Comparison of ENCODE assay signal across 17 cellular contexts in genomic region chr2:29072971-29073725, GRCh38. TPM values are rescaled to one million over a fixed set of nuclear protein-coding genes. Genes with fewer than 3 reads are reported as not detected.
DNase-seq lines count a peak whose midpoint lies in the region; ATAC-seq and TF ChIP-seq lines count a peak whose summit lies in the region.
"Had no signal": no experiment of that assay in that cellular context is flagged by ENCODE, and none has a peak within 500 bp of the region (broad histone marks: within the 10 kb centered on the region; RNA-seq: fewer than 3 reads in every experiment).

No MANE protein-coding gene starts in this region.

- no peak overlapping the region for H3K27ac ChIP-seq in BLaER1 treated with 17β-estradiol and CSF1 and Interleukin-3, amounts not matched to agents 10 nM and 100 nM
- H3K27ac ChIP-seq in neuronal stem cell (replicated peaks; ENCODE audit: low read length): no peak overlapping the region
- H3K27ac ChIP-seq: A549, GM23248, HL-60 had no signal

- no peaks in the 10 kb centered on the region for H3K36me3 Mint-ChIP-seq in activated CD8-positive, alpha-beta T cell treated with anti-CD3 and anti-CD28 coated beads for 36 hours (ENCODE audit: low read depth)

- H2BK12ac ChIP-seq in neuronal stem cell (ENCODE audit: low read length): no peak overlapping the region

- H3K27me3 Mint-ChIP-seq in activated CD8-positive, alpha-beta T cell treated with anti-CD3 and anti-CD28 coated beads for 36 hours: no peaks in the 10 kb centered on the region
- H3K27me3 Mint-ChIP-seq: CD8-positive, alpha-beta memory T cell had no signal

- no peaks in the 10 kb centered on the region for H3K79me1 ChIP-seq in neuronal stem cell (ENCODE audit: low read depth, low read length)

- H3K23ac ChIP-seq in neuronal stem cell (ENCODE audit: low read depth, low read length, poor library complexity): no peak overlapping the region

- H3K4me3 ChIP-seq in BLaER1 treated with 17β-estradiol and CSF1 and Interleukin-3, amounts not matched to agents 10 nM and 100 nM: no peak overlapping the region
- no peak overlapping the region for H3K4me3 ChIP-seq in neuronal stem cell (ENCODE audit: low read length in 2 of 2)
- H3K4me3 ChIP-seq: A549, GM23248 had no signal

- H3K36me3 ChIP-seq in BLaER1 treated with 17β-estradiol and CSF1 and Interleukin-3, amounts not matched to agents 10 nM and 100 nM: no peaks in the 10 kb centered on the region
- no peaks in the 10 kb centered on the region for H3K36me3 ChIP-seq in neuronal stem cell (replicated peaks in 1 of 2; ENCODE audit: control insufficient read depth in 2 of 2, insufficient read depth in 2 of 2, low read length in 2 of 2)
- H3K36me3 ChIP-seq: BE2C had no signal

- H3K4me3 Mint-ChIP-seq in activated CD8-positive, alpha-beta T cell treated with anti-CD3 and anti-CD28 coated beads for 36 hours: no peak overlapping the region
- H3K4me3 Mint-ChIP-seq: CD8-positive, alpha-beta memory T cell had no signal

- peak overlapping the region; percentile 67 for H2AK5ac ChIP-seq in neuronal stem cell (ENCODE audit: low read depth, low read length)

- H3K4me1 Mint-ChIP-seq in activated CD8-positive, alpha-beta T cell treated with anti-CD3 and anti-CD28 coated beads for 36 hours (ENCODE audit: low read depth): no peaks in the 10 kb centered on the region
- H3K4me1 Mint-ChIP-seq: CD8-positive, alpha-beta memory T cell had no signal

- H2AFZ ChIP-seq in neuronal stem cell (ENCODE audit: low read length): no peak overlapping the region
- H2AFZ ChIP-seq: GM23248 had no signal

- peak overlapping the region; percentile 40 to 81 (median 63) for H3K4me2 ChIP-seq in BLaER1 treated with 17β-estradiol and CSF1 and Interleukin-3, amounts not matched to agents 10 nM and 100 nM
- no peak overlapping the region for H3K4me2 ChIP-seq in neuronal stem cell (ENCODE audit: insufficient read depth, low read length, poor library complexity, severe bottlenecking)
- H3K4me2 ChIP-seq: A549 had no signal

- H3K27me3 ChIP-seq in BLaER1 treated with 17β-estradiol and CSF1 and Interleukin-3, amounts not matched to agents 10 nM and 100 nM: no peaks in the 10 kb centered on the region
- H3K27me3 ChIP-seq in neuronal stem cell (ENCODE audit: control insufficient read depth in 3 of 3, insufficient read depth in 3 of 3, low read depth in 1 of 3, low read length in 3 of 3): peaks cover 0 to 32% (median 0%) of the 10 kb centered on the region in 3 experiments
- H3K27me3 ChIP-seq: BE2C had no signal

- no CpG with 5 or more reads among the region's 12 CpGs for WGBS in neuronal stem cell (ENCODE audit: extremely low coverage in 2 of 2, insufficient read length in 2 of 2, insufficient replicate concordance in 1 of 2), 2 donors

- ATAC-seq in GM21576 (IDR thresholded peaks at IDR 0.05; ENCODE audit: unreplicated experiment) (no peak), HG03457 (IDR thresholded peaks at IDR 0.05; ENCODE audit: unreplicated experiment) (no peak)
- ATAC-seq in activated CD8-positive, alpha-beta T cell treated with anti-CD3 and anti-CD28 coated beads for 36 hours: no peak
- ATAC-seq: A549, HCT116 had no signal

- no peak overlapping the region for H2BK5ac ChIP-seq in neuronal stem cell (ENCODE audit: low read length)

- peak overlapping the region; percentile 83 for H4K91ac ChIP-seq in neuronal stem cell (ENCODE audit: low read depth, low read length, poor library complexity)

- intact Hi-C loops in activated CD8-positive, alpha-beta T cell treated with anti-CD3 and anti-CD28 coated beads for 36 hours (cut with micrococcal nuclease): no loop called here

- no peaks in the 10 kb centered on the region for H3K9me3 Mint-ChIP-seq in activated CD8-positive, alpha-beta T cell treated with anti-CD3 and anti-CD28 coated beads for 36 hours

- POLR2A ChIA-PET in activated CD8-positive, alpha-beta T cell treated with anti-CD3 and anti-CD28 coated beads for 36 hours (lab: Charles Lee): no interaction called here

- H3K4ac ChIP-seq in neuronal stem cell (ENCODE audit: low read length): no peak overlapping the region

- TF ChIP-seq CTCF in activated CD8-positive, alpha-beta T cell treated with anti-CD3 and anti-CD28 coated beads for 36 hours (IDR thresholded peaks at IDR 0.05): no peak

- H3K14ac ChIP-seq in neuronal stem cell (ENCODE audit: low read length): no peak overlapping the region

- H3K9me3 ChIP-seq in BLaER1 treated with 17β-estradiol and CSF1 and Interleukin-3, amounts not matched to agents 10 nM and 100 nM (replicated peaks in 1 of 11): peaks cover 0 to 9% (median under 1%) of the 10 kb centered on the region in 11 experiments; a peak in 4 of 22 replicates
- H3K9me3 ChIP-seq in neuronal stem cell (replicated peaks in 1 of 2; ENCODE audit: control insufficient read depth in 2 of 2, insufficient read depth in 1 of 2, low read depth in 1 of 2, low read length in 2 of 2): peaks cover 0 to 2% of the 10 kb centered on the region in 2 donors
- H3K9me3 ChIP-seq: A549, BE2C, Caco-2 had no signal

- CTCF ChIA-PET in activated CD8-positive, alpha-beta T cell treated with anti-CD3 and anti-CD28 coated beads for 36 hours (lab: Charles Lee): no interaction called here

- H4K8ac ChIP-seq in neuronal stem cell (ENCODE audit: low read depth, low read length): no peak overlapping the region

- H3K27ac Mint-ChIP-seq in activated CD8-positive, alpha-beta T cell treated with anti-CD3 and anti-CD28 coated beads for 36 hours: no peak overlapping the region
- H3K27ac Mint-ChIP-seq: CD8-positive, alpha-beta memory T cell had no signal

- H4K20me1 ChIP-seq in BLaER1 treated with 17β-estradiol and CSF1 and Interleukin-3, amounts not matched to agents 10 nM and 100 nM: no peaks in the 10 kb centered on the region

- H3K4me1 ChIP-seq in BLaER1 treated with 17β-estradiol and CSF1 and Interleukin-3, amounts not matched to agents 10 nM and 100 nM: peaks cover 14 to 36% (median 29%) of the 10 kb centered on the region in 10 experiments
- H3K4me1 ChIP-seq in neuronal stem cell (ENCODE audit: control insufficient read depth in 2 of 2, insufficient read depth in 1 of 2, low read depth in 1 of 2, low read length in 2 of 2): peaks cover 9 to 12% of the 10 kb centered on the region in 2 donors
- H3K4me1 ChIP-seq: A549, Caco-2 had no signal

- peak overlapping the region; percentile 68 for H3K18ac ChIP-seq in neuronal stem cell (ENCODE audit: low read length)

- peak; percentile 15 for DNase-seq in activated CD8-positive, alpha-beta memory T cell treated with anti-CD3 and anti-CD28 coated beads, Interleukin-2, amount 50 U/mL, for 48 hours
- no peak for DNase-seq in activated CD8-positive, alpha-beta memory T cell treated with anti-CD3 and anti-CD28 coated beads, Interleukin-2, amount 50 U/mL, for 4 hours
- DNase-seq in DMS79 treated with DMSO at 0.1 percent for 48 hours (lab: John Stamatoyannopoulos, UW) (peak; percentile 87), neuronal stem cell (ENCODE audit: low spot score) (no peak)
- DNase-seq in activated CD8-positive, alpha-beta T cell treated with anti-CD3 and anti-CD28 coated beads for 36 hours: no peak
- DNase-seq: BE2C; Caco-2; CD8-positive, alpha-beta memory T cell; GM23248 had no signal

- H2BK120ac ChIP-seq in neuronal stem cell (ENCODE audit: low read depth, low read length): no peak overlapping the region

- H3K9ac ChIP-seq in BLaER1 treated with 17β-estradiol and CSF1 and Interleukin-3, amounts not matched to agents 10 nM and 100 nM: no peak overlapping the region
- H3K9ac ChIP-seq in neuronal stem cell (ENCODE audit: low read depth, low read length, poor library complexity): no peak overlapping the region
- H3K9ac ChIP-seq: GM23248 had no signal

- H2BK15ac ChIP-seq in neuronal stem cell (ENCODE audit: low read length): peak overlapping the region; percentile 35

RNA-seq across cellular contexts. Expression of gene PCARE, which starts 1.2 kb away (rescaled TPM):
- not detected for polyA plus RNA-seq in neuronal stem cell (2013, experiment 1 of 2)
- polyA plus RNA-seq in neuronal stem cell (2013, experiment 2 of 2): not detected
- not detected for total RNA-seq in activated CD8-positive, alpha-beta T cell treated with anti-CD3 and anti-CD28 coated beads for 36 hours
- total RNA-seq: Caco-2; CD8-positive, alpha-beta memory T cell; Daoy; GM23248 had no signal
- polyA plus RNA-seq: A549; AG04450; CD8-positive, alpha-beta memory T cell; GM23248 had no signal

RNA-seq across cellular contexts. Expression of gene CLIP4, which starts 42.1 kb away (rescaled TPM):
- 2.2 TPM for polyA plus RNA-seq in neuronal stem cell (2013, experiment 1 of 2)
- polyA plus RNA-seq in neuronal stem cell (2013, experiment 2 of 2): 2.4 TPM
- 10 to 100 TPM; 25.3 to 28.3 TPM for total RNA-seq in activated CD8-positive, alpha-beta T cell treated with anti-CD3 and anti-CD28 coated beads for 36 hours

Comparison
In these comparisons a context has a peak if more than half of its experiments do, and no peak if none do; other contexts are left out.
1. DNase-seq: peak in activated CD8-positive, alpha-beta memory T cell treated with anti-CD3 and anti-CD28 coated beads, Interleukin-2, amount 50 U/mL, for 48 hours (single experiment) and DMS79 treated with DMSO at 0.1 percent for 48 hours (single experiment); none in activated CD8-positive, alpha-beta memory T cell treated with anti-CD3 and anti-CD28 coated beads, Interleukin-2, amount 50 U/mL, for 4 hours (single experiment), neuronal stem cell (single experiment) and activated CD8-positive, alpha-beta T cell treated with anti-CD3 and anti-CD28 coated beads for 36 hours (single experiment).